9 cellular contexts compared by ENCODE assay signal in genomic region chr9:70902705-70903131, GRCh38.
A peak's percentile ranks its signal among the peaks of the same experiment; 100 is the strongest.
DNase-seq lines count a peak whose midpoint lies in the region; ATAC-seq and TF ChIP-seq lines count a peak whose summit lies in the region.
"Had no signal": no experiment of that assay in that cellular context is flagged by ENCODE, and none has a peak within 500 bp of the region (broad histone marks: within the 10 kb centered on the region; RNA-seq: fewer than 3 reads in every experiment).

No MANE protein-coding gene starts in this region.

- no peak overlapping the region for H3K27ac ChIP-seq in hepatocyte

- DNase-seq in ACHN, result peak; percentile 96
- DNase-seq in HCEC 1CT, result peak; percentile 98
- peak; percentile 74 to 90 for DNase-seq in SW 1271 (lab: John Stamatoyannopoulos, UW)
- DNase-seq in hepatocyte (ENCODE audit: low spot score), result peak; percentile 27
- no peak for DNase-seq in DMS79 treated with DMSO at 0.1 percent for 48 hours (lab: John Stamatoyannopoulos, UW)
- no peak for DNase-seq in activated T-cell treated with anti-CD3 and anti-CD28 coated beads, Interleukin-2, amount 50 U/mL, for 4 hours
- no peak for DNase-seq in activated CD4-positive, alpha-beta T cell treated with anti-CD3 and anti-CD28 coated beads, Interleukin-2, amount 50 U/mL, for 1 hour
- DNase-seq in stimulated activated naive CD4-positive, alpha-beta T cell treated with Interleukin-2 at 50 U/mL for 16 hours (lab: John Stamatoyannopoulos, UW), result no peak

- TF ChIP-seq CTCF in hepatocyte (IDR thresholded peaks at IDR 0.05; ENCODE audit: poor library complexity), result no peak

- H3K36me3 Mint-ChIP-seq in activated T-cell treated with anti-CD3 and anti-CD28 coated beads, Interleukin-2, amount 50 U/mL, for 4 hours (ENCODE audit: insufficient read depth), result no peaks in the 10 kb centered on the region
- H3K36me3 Mint-ChIP-seq: CD14-positive monocyte had no signal

- in situ Hi-C loops in ACHN (cut with HindIII; ENCODE audit: low pct_ligation_motif_present, low pct_unique_long_range_greater_than_20kb, low sequenced_read_pairs), result no loop called here

- H3K27me3 ChIP-seq in hepatocyte, result no peaks in the 10 kb centered on the region

- no peaks in the 10 kb centered on the region for H3K9me3 ChIP-seq in hepatocyte (ENCODE audit: low read depth)

- peaks cover 2% of the 10 kb centered on the region for H3K27me3 Mint-ChIP-seq in activated T-cell treated with anti-CD3 and anti-CD28 coated beads, Interleukin-2, amount 50 U/mL, for 4 hours (ENCODE audit: low read depth)

- no peaks in the 10 kb centered on the region for H3K4me1 ChIP-seq in hepatocyte (ENCODE audit: insufficient read depth)

- no peak overlapping the region for H3K4me3 ChIP-seq in hepatocyte

- no peaks in the 10 kb centered on the region for H3K79me2 ChIP-seq in hepatocyte

- WGBS in hepatocyte (ENCODE audit: low lambda C conversion rate, missing lambda C conversion rate), result 58% methylated on average over 6 of the region's 6 CpGs

- H3K4me1 Mint-ChIP-seq in activated T-cell treated with anti-CD3 and anti-CD28 coated beads, Interleukin-2, amount 50 U/mL, for 4 hours (ENCODE audit: low read depth), result no peaks in the 10 kb centered on the region
- H3K4me1 Mint-ChIP-seq: CD14-positive monocyte had no signal

- ATAC-seq in activated T-cell treated with anti-CD3 and anti-CD28 coated beads, Interleukin-2, amount 50 U/mL, for 4 hours, result no peak

- H3K4me3 Mint-ChIP-seq in activated T-cell treated with anti-CD3 and anti-CD28 coated beads, Interleukin-2, amount 50 U/mL, for 4 hours, result no peak overlapping the region
- H3K4me3 Mint-ChIP-seq: CD14-positive monocyte had no signal

- no peak overlapping the region for H2AFZ ChIP-seq in hepatocyte

- no peaks in the 10 kb centered on the region for H3K9me3 Mint-ChIP-seq in activated T-cell treated with anti-CD3 and anti-CD28 coated beads, Interleukin-2, amount 50 U/mL, for 4 hours

- no peak overlapping the region for H3K4me2 ChIP-seq in hepatocyte

- no peaks in the 10 kb centered on the region for H3K9me2 ChIP-seq in hepatocyte (replicated peaks; ENCODE audit: insufficient read depth)

- no peaks in the 10 kb centered on the region for H3K36me3 ChIP-seq in hepatocyte (replicated peaks; ENCODE audit: insufficient read depth, low read depth)

- H4K20me1 ChIP-seq in hepatocyte (ENCODE audit: insufficient read depth, poor library complexity, severe bottlenecking), result no peaks in the 10 kb centered on the region

Comparison
In these comparisons a context has a peak if more than half of its experiments do, and no peak if none do; other contexts are left out.
1. DNase-seq: peak in ACHN (single experiment), HCEC 1CT (single experiment), SW 1271 (2 of 2) and hepatocyte (single experiment); none in DMS79 treated with DMSO at 0.1 percent for 48 hours (single experiment), activated T-cell treated with anti-CD3 and anti-CD28 coated beads, Interleukin-2, amount 50 U/mL, for 4 hours (single experiment), activated CD4-positive, alpha-beta T cell treated with anti-CD3 and anti-CD28 coated beads, Interleukin-2, amount 50 U/mL, for 1 hour (single experiment) and stimulated activated naive CD4-positive, alpha-beta T cell treated with Interleukin-2 at 50 U/mL for 16 hours (single experiment).